In the genomic region with DNA sequence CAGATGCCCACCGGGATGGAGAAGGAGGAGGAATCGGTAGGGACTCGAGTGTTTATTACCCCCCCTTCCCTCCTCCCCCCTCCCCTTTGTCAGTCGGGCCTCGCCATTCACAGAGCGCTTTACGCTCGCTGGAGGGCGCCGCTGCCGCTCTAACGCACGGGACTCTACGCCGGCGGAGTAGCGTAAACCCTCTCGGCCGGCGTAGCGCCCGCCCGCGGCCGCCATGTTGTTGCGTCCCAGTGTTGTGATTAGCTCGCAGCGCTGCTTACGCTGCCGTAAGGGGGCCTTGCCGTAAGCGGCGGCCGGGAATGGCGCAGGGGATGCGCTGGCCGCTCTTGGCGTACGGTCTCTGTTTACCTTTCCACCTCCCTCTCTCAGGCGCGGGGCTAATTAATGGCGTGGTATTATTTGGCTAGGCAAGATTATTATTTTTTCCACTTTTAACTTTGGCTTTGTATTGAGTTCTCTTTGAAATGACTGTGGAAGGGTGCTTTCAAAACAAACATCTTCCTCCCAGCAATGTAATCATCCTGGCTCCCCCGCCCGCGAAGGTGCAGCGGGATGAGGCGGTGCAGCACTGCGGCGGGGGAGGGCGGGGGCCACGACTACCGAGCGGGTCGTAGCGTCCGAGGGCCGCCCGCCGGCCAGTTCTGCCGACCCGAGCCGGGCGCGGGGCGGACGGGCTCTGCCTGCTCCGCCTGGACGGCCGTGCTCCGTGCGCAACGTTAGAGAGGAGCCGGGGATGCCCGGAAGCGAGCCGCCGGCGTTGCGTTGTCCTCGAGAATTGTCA, we compare ENCODE assay signal across 8 cellular contexts. TPM values are rescaled to one million over a fixed set of nuclear protein-coding genes. Genes with fewer than 3 reads are reported as not detected.
DNase-seq lines count a peak whose midpoint lies in the region; ATAC-seq and TF ChIP-seq lines count a peak whose summit lies in the region.

No MANE protein-coding gene starts in this region.

- H3K4me1 Mint-ChIP-seq in CD4-positive, CD25-positive, alpha-beta regulatory T cell = peaks cover 10 to 48% (median 35%) of the 10 kb centered on the region in 4 donors
- H3K4me1 Mint-ChIP-seq in activated CD4-positive, alpha-beta memory T cell treated with anti-CD3 and anti-CD28 coated beads, Interleukin-2, amount 10 ng/mL, durations not matched to agents 7 days and 5 days = peaks cover 37% of the 10 kb centered on the region

- POLR2A ChIA-PET in activated CD4-positive, alpha-beta memory T cell treated with anti-CD3 and anti-CD28 coated beads, Interleukin-2, amount 10 ng/mL, durations not matched to agents 7 days and 5 days (lab: Charles Lee) = interaction anchor here (0.7 to 2.2 kb wide), 14 partner anchors 12 to 624 kb away, joined by 3 to 23 read pairs (median 4); a partner anchor contains a TSS

- TF ChIP-seq CTCF in HL-60 (IDR thresholded peaks at IDR 0.05; ENCODE audit: insufficient read depth, low read length) (no peak), dorsolateral prefrontal cortex (IDR thresholded peaks at IDR 0.05 in 54 of 56, conservative IDR thresholded peaks at IDR 0.05 in 2 of 56; ENCODE audit: low read depth in 1 of 56, partially characterized antibody in 56 of 56) (peak in 47 of 56 donors; percentile 3 to 62 (median 36)), right lobe of liver (IDR thresholded peaks at IDR 0.05) (peak in 3 of 4 donors; percentile 30 to 34 (median 33))

- peak overlapping the region; percentile 89 to 99 (median 94) for H3K4me3 Mint-ChIP-seq in CD4-positive, CD25-positive, alpha-beta regulatory T cell
- H3K4me3 Mint-ChIP-seq in activated CD4-positive, alpha-beta memory T cell treated with anti-CD3 and anti-CD28 coated beads, Interleukin-2, amount 10 ng/mL, durations not matched to agents 7 days and 5 days = peak overlapping the region; percentile 84

- no peak for TF ChIP-seq POLR2A in right lobe of liver (IDR thresholded peaks at IDR 0.05)

- peak; percentile 88 to 96 (median 95) for DNase-seq in CD4-positive, CD25-positive, alpha-beta regulatory T cell
- DNase-seq in HL-60 (ENCODE audit: low read depth in 1 of 2, low spot score in 1 of 2) (peak; percentile 77 to 91), NCI-H82 treated with DMSO at 0.1 percent for 48 hours (lab: John Stamatoyannopoulos, UW; ENCODE audit: unreplicated experiment) (peak; percentile 84), dorsolateral prefrontal cortex (peak; percentile 91 to 96 (median 94)), right lobe of liver (peak; percentile 93 to 96 (median 95))
- peak; percentile 95 for DNase-seq in activated CD4-positive, alpha-beta memory T cell treated with anti-CD3 and anti-CD28 coated beads, Interleukin-2, amount 10 ng/mL, durations not matched to agents 7 days and 5 days
- peak; percentile 93 for DNase-seq in stimulated activated CD4-positive, alpha-beta T cell treated with anti-CD3 and anti-CD28 coated beads, Interleukin-4, amount 100 ng/mL, for 24 hours

- peak; percentile 65 to 73 for ATAC-seq in CD4-positive, CD25-positive, alpha-beta regulatory T cell (ENCODE audit: low read depth in 2 of 2)
- ATAC-seq in GM19463 (IDR thresholded peaks at IDR 0.05; ENCODE audit: unreplicated experiment) = peak; percentile 41
- peak; percentile 87 to 91 (median 89) for ATAC-seq in right lobe of liver

- H3K27ac Mint-ChIP-seq in CD4-positive, CD25-positive, alpha-beta regulatory T cell = peak overlapping the region; percentile 97 to 99 (median 97)
- H3K27ac Mint-ChIP-seq in activated CD4-positive, alpha-beta memory T cell treated with anti-CD3 and anti-CD28 coated beads, Interleukin-2, amount 10 ng/mL, durations not matched to agents 7 days and 5 days = peak overlapping the region; percentile 89

- peak overlapping the region; percentile 98 for H3K4me3 ChIP-seq in CD4-positive, CD25-positive, alpha-beta regulatory T cell (ENCODE audit: low read depth, low read length)
- H3K4me3 ChIP-seq in HL-60 (replicated peaks; ENCODE audit: insufficient read depth, low read length) (peak overlapping the region; percentile 94), dorsolateral prefrontal cortex (peak overlapping the region; percentile 62 to 100 (median 94)), right lobe of liver (peak overlapping the region; percentile 86 to 94 (median 92))

- peaks cover 5% of the 10 kb centered on the region for H3K36me3 Mint-ChIP-seq in CD4-positive, CD25-positive, alpha-beta regulatory T cell
- peaks cover 13% of the 10 kb centered on the region for H3K36me3 Mint-ChIP-seq in activated CD4-positive, alpha-beta memory T cell treated with anti-CD3 and anti-CD28 coated beads, Interleukin-2, amount 10 ng/mL, durations not matched to agents 7 days and 5 days (ENCODE audit: low read depth)

- peaks cover 0 to 4% (median 0%) of the 10 kb centered on the region in 7 donors for H3K9me3 Mint-ChIP-seq in CD4-positive, CD25-positive, alpha-beta regulatory T cell
- H3K9me3 Mint-ChIP-seq in activated CD4-positive, alpha-beta memory T cell treated with anti-CD3 and anti-CD28 coated beads, Interleukin-2, amount 10 ng/mL, durations not matched to agents 7 days and 5 days = no peaks in the 10 kb centered on the region

- H3K27me3 Mint-ChIP-seq in CD4-positive, CD25-positive, alpha-beta regulatory T cell = peaks cover 33% of the 10 kb centered on the region
- peaks cover 30% of the 10 kb centered on the region for H3K27me3 Mint-ChIP-seq in activated CD4-positive, alpha-beta memory T cell treated with anti-CD3 and anti-CD28 coated beads, Interleukin-2, amount 10 ng/mL, durations not matched to agents 7 days and 5 days

- WGBS in right lobe of liver (ENCODE audit: insufficient coverage, low coverage, low lambda C conversion rate, missing lambda C conversion rate) = 0% methylated on average over 22 of the region's 80 CpGs

- H3K9me3 ChIP-seq in CD4-positive, CD25-positive, alpha-beta regulatory T cell (ENCODE audit: control insufficient read depth in 2 of 2, low read length in 2 of 2) = no peaks in the 10 kb centered on the region
- no peaks in the 10 kb centered on the region for H3K9me3 ChIP-seq in right lobe of liver

- H3K27ac ChIP-seq in CD4-positive, CD25-positive, alpha-beta regulatory T cell (ENCODE audit: insufficient read depth, low read length, poor library complexity, severe bottlenecking) = peak overlapping the region; percentile 97
- H3K27ac ChIP-seq in HL-60 (replicated peaks) (peak overlapping the region; percentile 92), dorsolateral prefrontal cortex (peak overlapping the region; percentile 89 to 100 (median 99)), right lobe of liver (peak overlapping the region; percentile 99)

- no peaks in the 10 kb centered on the region for H3K36me3 ChIP-seq in CD4-positive, CD25-positive, alpha-beta regulatory T cell (ENCODE audit: control insufficient read depth, insufficient read depth, low read length)
- H3K36me3 ChIP-seq in right lobe of liver = no peaks in the 10 kb centered on the region

- H3K27me3 ChIP-seq in CD4-positive, CD25-positive, alpha-beta regulatory T cell (ENCODE audit: control insufficient read depth, insufficient read depth, low read length) = peaks cover 19% of the 10 kb centered on the region
- H3K27me3 ChIP-seq in HL-60 (ENCODE audit: insufficient read depth, poor library complexity, severe bottlenecking) (no peaks in the 10 kb centered on the region), dorsolateral prefrontal cortex (no peaks in the 10 kb centered on the region), right lobe of liver (no peaks in the 10 kb centered on the region)

- intact Hi-C loops in dorsolateral prefrontal cortex (cut with DNase I) (loop anchor here (2.0 to 10.0 kb wide), 5 partner anchors 169 to 621 kb away; a partner anchor contains a TSS), right lobe of liver (cut with DNase I) (no loop called here)

- CTCF ChIA-PET in activated CD4-positive, alpha-beta memory T cell treated with anti-CD3 and anti-CD28 coated beads, Interleukin-2, amount 10 ng/mL, durations not matched to agents 7 days and 5 days (lab: Charles Lee) = interaction anchor here (0.5 to 1.9 kb wide), 13 partner anchors 10 to 1615 kb away, joined by 3 to 7 read pairs (median 3); a partner anchor contains a TSS

- peaks cover 36% of the 10 kb centered on the region for H3K4me1 ChIP-seq in CD4-positive, CD25-positive, alpha-beta regulatory T cell (ENCODE audit: control insufficient read depth, insufficient read depth, low read length, poor library complexity, severe bottlenecking)
- peaks cover 0 to 13% (median 6%) of the 10 kb centered on the region in 4 donors for H3K4me1 ChIP-seq in right lobe of liver

RNA-seq across cellular contexts. Expression of a gene that starts 0.8 kb away (rescaled TPM):
- total RNA-seq in CD4-positive, CD25-positive, alpha-beta regulatory T cell = 74.2 TPM
- polyA plus RNA-seq in CD4-positive, CD25-positive, alpha-beta regulatory T cell = 1 to 10 TPM; 1.8 to 3.0 (median 2.7) TPM
- total RNA-seq in activated CD4-positive, alpha-beta memory T cell treated with anti-CD3 and anti-CD28 coated beads, Interleukin-2, amount 10 ng/mL, durations not matched to agents 7 days and 5 days = 10 to 100 TPM; 26.5 to 28.0 TPM
- total RNA-seq in dorsolateral prefrontal cortex = 10 to 100 TPM; 36.2 to 67.7 (median 47.7) TPM
- total RNA-seq in right lobe of liver = 10 to 100 TPM in 2 of 6 experiments, 1 to 10 TPM in 4; 7.7 to 13.3 (median 8.8) TPM

Comparison
In these comparisons a context has a peak if more than half of its experiments do, and no peak if none do; other contexts are left out.
1. Peak in every context shown above with its lines: DNase-seq, ATAC-seq, H3K4me3 ChIP-seq and H3K27ac ChIP-seq.
2. intact Hi-C loops: an anchor here in dorsolateral prefrontal cortex (2.0 to 10.0 kb wide); none called in right lobe of liver.